1 cellular context compared by ENCODE assay signal in genomic region chr11:32561835-32562234, GRCh38.
TF ChIP-seq lines count a peak whose summit lies in the region.

No MANE protein-coding gene starts in this region.

TF ChIP-seq in WTC11, 78 proteins besides CTCF, POLR2A, EP300 and RAD21 (continued from another document):
- TF ChIP-seq, protein P1, sequence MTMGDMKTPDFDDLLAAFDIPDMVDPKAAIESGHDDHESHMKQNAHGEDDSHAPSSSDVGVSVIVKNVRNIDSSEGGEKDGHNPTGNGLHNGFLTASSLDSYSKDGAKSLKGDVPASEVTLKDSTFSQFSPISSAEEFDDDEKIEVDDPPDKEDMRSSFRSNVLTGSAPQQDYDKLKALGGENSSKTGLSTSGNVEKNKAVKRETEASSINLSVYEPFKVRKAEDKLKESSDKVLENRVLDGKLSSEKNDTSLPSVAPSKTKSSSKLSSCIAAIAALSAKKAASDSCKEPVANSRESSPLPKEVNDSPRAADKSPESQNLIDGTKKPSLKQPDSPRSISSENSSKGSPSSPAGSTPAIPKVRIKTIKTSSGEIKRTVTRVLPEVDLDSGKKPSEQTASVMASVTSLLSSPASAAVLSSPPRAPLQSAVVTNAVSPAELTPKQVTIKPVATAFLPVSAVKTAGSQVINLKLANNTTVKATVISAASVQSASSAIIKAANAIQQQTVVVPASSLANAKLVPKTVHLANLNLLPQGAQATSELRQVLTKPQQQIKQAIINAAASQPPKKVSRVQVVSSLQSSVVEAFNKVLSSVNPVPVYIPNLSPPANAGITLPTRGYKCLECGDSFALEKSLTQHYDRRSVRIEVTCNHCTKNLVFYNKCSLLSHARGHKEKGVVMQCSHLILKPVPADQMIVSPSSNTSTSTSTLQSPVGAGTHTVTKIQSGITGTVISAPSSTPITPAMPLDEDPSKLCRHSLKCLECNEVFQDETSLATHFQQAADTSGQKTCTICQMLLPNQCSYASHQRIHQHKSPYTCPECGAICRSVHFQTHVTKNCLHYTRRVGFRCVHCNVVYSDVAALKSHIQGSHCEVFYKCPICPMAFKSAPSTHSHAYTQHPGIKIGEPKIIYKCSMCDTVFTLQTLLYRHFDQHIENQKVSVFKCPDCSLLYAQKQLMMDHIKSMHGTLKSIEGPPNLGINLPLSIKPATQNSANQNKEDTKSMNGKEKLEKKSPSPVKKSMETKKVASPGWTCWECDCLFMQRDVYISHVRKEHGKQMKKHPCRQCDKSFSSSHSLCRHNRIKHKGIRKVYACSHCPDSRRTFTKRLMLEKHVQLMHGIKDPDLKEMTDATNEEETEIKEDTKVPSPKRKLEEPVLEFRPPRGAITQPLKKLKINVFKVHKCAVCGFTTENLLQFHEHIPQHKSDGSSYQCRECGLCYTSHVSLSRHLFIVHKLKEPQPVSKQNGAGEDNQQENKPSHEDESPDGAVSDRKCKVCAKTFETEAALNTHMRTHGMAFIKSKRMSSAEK (CRISPR knock-in tag; IDR thresholded peaks at IDR 0.05; ENCODE audit: borderline replicate concordance) = no peak
- TF ChIP-seq FOXP1 (CRISPR knock-in tag; IDR thresholded peaks at IDR 0.05; ENCODE audit: borderline replicate concordance) (no peak), HMGA2 (CRISPR knock-in tag; IDR thresholded peaks at IDR 0.05) (no peak), AFF4 (CRISPR knock-in tag; IDR thresholded peaks at IDR 0.05; ENCODE audit: borderline replicate concordance) (no peak), ZNF423 (CRISPR knock-in tag; IDR thresholded peaks at IDR 0.05) (no peak), NR3C1 (CRISPR knock-in tag; conservative IDR thresholded peaks at IDR 0.05; ENCODE audit: low read depth) (no peak), CREB1 (CRISPR knock-in tag; IDR thresholded peaks at IDR 0.05) (no peak), ZNF396 (CRISPR knock-in tag; IDR thresholded peaks at IDR 0.05; ENCODE audit: borderline replicate concordance) (no peak), FOXP4 (CRISPR knock-in tag; IDR thresholded peaks at IDR 0.05) (no peak), E2F5 (CRISPR knock-in tag; IDR thresholded peaks at IDR 0.05) (no peak), NFE2L1 (CRISPR knock-in tag; IDR thresholded peaks at IDR 0.05) (no peak), CREM (CRISPR knock-in tag; IDR thresholded peaks at IDR 0.05) (no peak), GRHL2 (CRISPR knock-in tag; IDR thresholded peaks at IDR 0.05; ENCODE audit: insufficient replicate concordance, severe bottlenecking) (no peak), SMAD4 (CRISPR knock-in tag; IDR thresholded peaks at IDR 0.05) (no peak)
- TF ChIP-seq, protein P2, sequence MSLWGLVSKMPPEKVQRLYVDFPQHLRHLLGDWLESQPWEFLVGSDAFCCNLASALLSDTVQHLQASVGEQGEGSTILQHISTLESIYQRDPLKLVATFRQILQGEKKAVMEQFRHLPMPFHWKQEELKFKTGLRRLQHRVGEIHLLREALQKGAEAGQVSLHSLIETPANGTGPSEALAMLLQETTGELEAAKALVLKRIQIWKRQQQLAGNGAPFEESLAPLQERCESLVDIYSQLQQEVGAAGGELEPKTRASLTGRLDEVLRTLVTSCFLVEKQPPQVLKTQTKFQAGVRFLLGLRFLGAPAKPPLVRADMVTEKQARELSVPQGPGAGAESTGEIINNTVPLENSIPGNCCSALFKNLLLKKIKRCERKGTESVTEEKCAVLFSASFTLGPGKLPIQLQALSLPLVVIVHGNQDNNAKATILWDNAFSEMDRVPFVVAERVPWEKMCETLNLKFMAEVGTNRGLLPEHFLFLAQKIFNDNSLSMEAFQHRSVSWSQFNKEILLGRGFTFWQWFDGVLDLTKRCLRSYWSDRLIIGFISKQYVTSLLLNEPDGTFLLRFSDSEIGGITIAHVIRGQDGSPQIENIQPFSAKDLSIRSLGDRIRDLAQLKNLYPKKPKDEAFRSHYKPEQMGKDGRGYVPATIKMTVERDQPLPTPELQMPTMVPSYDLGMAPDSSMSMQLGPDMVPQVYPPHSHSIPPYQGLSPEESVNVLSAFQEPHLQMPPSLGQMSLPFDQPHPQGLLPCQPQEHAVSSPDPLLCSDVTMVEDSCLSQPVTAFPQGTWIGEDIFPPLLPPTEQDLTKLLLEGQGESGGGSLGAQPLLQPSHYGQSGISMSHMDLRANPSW (CRISPR knock-in tag; conservative IDR thresholded peaks at IDR 0.05; ENCODE audit: low read depth) = no peak
- TF ChIP-seq, protein P3, sequence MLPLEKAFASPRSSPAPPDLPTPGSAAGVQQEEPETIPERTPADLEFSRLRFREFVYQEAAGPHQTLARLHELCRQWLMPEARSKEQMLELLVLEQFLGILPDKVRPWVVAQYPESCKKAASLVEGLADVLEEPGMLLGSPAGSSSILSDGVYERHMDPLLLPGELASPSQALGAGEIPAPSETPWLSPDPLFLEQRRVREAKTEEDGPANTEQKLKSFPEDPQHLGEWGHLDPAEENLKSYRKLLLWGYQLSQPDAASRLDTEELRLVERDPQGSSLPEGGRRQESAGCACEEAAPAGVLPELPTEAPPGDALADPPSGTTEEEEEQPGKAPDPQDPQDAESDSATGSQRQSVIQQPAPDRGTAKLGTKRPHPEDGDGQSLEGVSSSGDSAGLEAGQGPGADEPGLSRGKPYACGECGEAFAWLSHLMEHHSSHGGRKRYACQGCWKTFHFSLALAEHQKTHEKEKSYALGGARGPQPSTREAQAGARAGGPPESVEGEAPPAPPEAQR (CRISPR knock-in tag; IDR thresholded peaks at IDR 0.05) = no peak
- TF ChIP-seq, protein P4, sequence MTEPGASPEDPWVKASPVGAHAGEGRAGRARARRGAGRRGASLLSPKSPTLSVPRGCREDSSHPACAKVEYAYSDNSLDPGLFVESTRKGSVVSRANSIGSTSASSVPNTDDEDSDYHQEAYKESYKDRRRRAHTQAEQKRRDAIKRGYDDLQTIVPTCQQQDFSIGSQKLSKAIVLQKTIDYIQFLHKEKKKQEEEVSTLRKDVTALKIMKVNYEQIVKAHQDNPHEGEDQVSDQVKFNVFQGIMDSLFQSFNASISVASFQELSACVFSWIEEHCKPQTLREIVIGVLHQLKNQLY (CRISPR knock-in tag; IDR thresholded peaks at IDR 0.05) = no peak
TF ChIP-seq in WTC11: peak in this region for 0.
